In genomic region chr13:110097013-110097412, GRCh38 we compare ENCODE assay signal across 2 cellular contexts.
TF ChIP-seq lines count a peak whose summit lies in the region.

No MANE protein-coding gene starts in this region.

TF ChIP-seq in IMR-90, 13 proteins besides CTCF, POLR2A, EP300 and RAD21:
- no peak for TF ChIP-seq USF2 (IDR thresholded peaks at IDR 0.05; ENCODE audit: low read depth, low read length)
- no peak for TF ChIP-seq CEBPB (IDR thresholded peaks at IDR 0.05; ENCODE audit: low read depth, low read length)
- no peak for TF ChIP-seq NFE2L2 (IDR thresholded peaks at IDR 0.05; ENCODE audit: low read depth, low read length)
- TF ChIP-seq MXI1 (IDR thresholded peaks at IDR 0.05; ENCODE audit: borderline replicate concordance, low read depth, low read length) = no peak
- no peak for TF ChIP-seq ELK1 (IDR thresholded peaks at IDR 0.05; ENCODE audit: borderline replicate concordance, low read depth, low read length)

TF ChIP-seq in GM12878, 131 proteins besides CTCF, POLR2A, EP300 and RAD21 (continued from another document):
- TF ChIP-seq IRF3 (IDR thresholded peaks at IDR 0.05) (no peak), ZZZ3 (IDR thresholded peaks at IDR 0.05; ENCODE audit: control insufficient read depth, insufficient read length, low read depth) (no peak), SMC3 (IDR thresholded peaks at IDR 0.05; ENCODE audit: borderline replicate concordance, low read length) (no peak), TCF7 (IDR thresholded peaks at IDR 0.05; ENCODE audit: borderline replicate concordance) (no peak), BACH1 (IDR thresholded peaks at IDR 0.05; ENCODE audit: borderline replicate concordance) (no peak), ZBTB40 (IDR thresholded peaks at IDR 0.05; ENCODE audit: borderline replicate concordance) (no peak), MAX (IDR thresholded peaks at IDR 0.05; ENCODE audit: low read depth, low read length) (no peak)
